ENCODE assay signal across 24 cellular contexts in genomic region chr1:31809698-31810097, GRCh38. TPM values are rescaled to one million over a fixed set of nuclear protein-coding genes. Genes with fewer than 3 reads are reported as not detected.
"Had no signal": no experiment of that assay in that cellular context is flagged by ENCODE, and none has a peak within 500 bp of the region (broad histone marks: within the 10 kb centered on the region; RNA-seq: fewer than 3 reads in every experiment).

No MANE protein-coding gene starts in this region.

- H3K27ac ChIP-seq: adrenal gland, ascending aorta, coronary artery, heart right ventricle, sigmoid colon, SJSA1, upper lobe of left lung had no signal

- H3K27ac Mint-ChIP-seq: activated B cell treated with CpG ODN at 0.5 μM for 24 hours; activated CD4-positive, alpha-beta T cell treated with anti-CD3 and anti-CD28 coated beads for 36 hours; activated naive CD8-positive, alpha-beta T cell; nephron; stimulated activated naive B cell treated with anti-CD40 and anti-IgM and Interleukin-4, amounts not matched to agents 10 μg/mL and 1 μg/mL and 100 μg/mL, for 72 hours; T-helper 1 cell treated with Interleukin-12 subunit alpha and Interleukin-12 subunit beta and Interleukin-4 antibody, amounts not matched to agents 30 μg/mL and 1 μg/mL, for 36 hours had no signal

- H3K4me3 ChIP-seq: adrenal gland, ascending aorta, coronary artery, heart right ventricle, sigmoid colon, SJSA1, smooth muscle cell, upper lobe of left lung had no signal

- H3K9me3 ChIP-seq: adrenal gland, ascending aorta, heart right ventricle, sigmoid colon, SJSA1, upper lobe of left lung had no signal

- H3K27me3 Mint-ChIP-seq: activated CD4-positive, alpha-beta T cell treated with anti-CD3 and anti-CD28 coated beads for 36 hours; activated naive CD8-positive, alpha-beta T cell; stimulated activated naive B cell treated with anti-CD40 and anti-IgM and Interleukin-4, amounts not matched to agents 10 μg/mL and 1 μg/mL and 100 μg/mL, for 72 hours had no signal

- H3K9me3 Mint-ChIP-seq: activated B cell treated with CpG ODN at 0.5 μM for 24 hours; nephron; stimulated activated naive B cell treated with anti-CD40 and anti-IgM and Interleukin-4, amounts not matched to agents 10 μg/mL and 1 μg/mL and 100 μg/mL, for 72 hours; T-helper 1 cell treated with Interleukin-12 subunit alpha and Interleukin-12 subunit beta and Interleukin-4 antibody, amounts not matched to agents 30 μg/mL and 1 μg/mL, for 36 hours had no signal

- H3K4me1 ChIP-seq: adrenal gland, ascending aorta, heart right ventricle, sigmoid colon, SJSA1, upper lobe of left lung had no signal

- H3K4me2 ChIP-seq: smooth muscle cell had no signal

- H3K27me3 ChIP-seq: adrenal gland, ascending aorta, heart right ventricle, sigmoid colon, SJSA1, upper lobe of left lung had no signal

- H3K36me3 ChIP-seq: adrenal gland, ascending aorta, heart right ventricle, sigmoid colon, SJSA1, upper lobe of left lung had no signal

- ATAC-seq: activated CD4-positive, alpha-beta T cell treated with anti-CD3 and anti-CD28 coated beads for 36 hours; heart right ventricle; left ventricle myocardium superior; stimulated activated naive B cell treated with anti-CD40 and anti-IgM and Interleukin-4, amounts not matched to agents 10 μg/mL and 1 μg/mL and 100 μg/mL, for 72 hours had no signal

- H3K4me3 Mint-ChIP-seq: activated B cell treated with CpG ODN at 0.5 μM for 24 hours; activated CD4-positive, alpha-beta T cell treated with anti-CD3 and anti-CD28 coated beads for 36 hours; activated naive CD8-positive, alpha-beta T cell; nephron; stimulated activated naive B cell treated with anti-CD40 and anti-IgM and Interleukin-4, amounts not matched to agents 10 μg/mL and 1 μg/mL and 100 μg/mL, for 72 hours; T-helper 1 cell treated with Interleukin-12 subunit alpha and Interleukin-12 subunit beta and Interleukin-4 antibody, amounts not matched to agents 30 μg/mL and 1 μg/mL, for 36 hours had no signal

- H3K36me3 Mint-ChIP-seq: activated naive CD8-positive, alpha-beta T cell; stimulated activated naive B cell treated with anti-CD40 and anti-IgM and Interleukin-4, amounts not matched to agents 10 μg/mL and 1 μg/mL and 100 μg/mL, for 72 hours had no signal

- DNase-seq: activated B cell treated with CpG ODN at 0.5 μM for 24 hours; activated CD4-positive, alpha-beta T cell treated with anti-CD3 and anti-CD28 coated beads for 36 hours; activated CD4-positive, alpha-beta T cell treated with anti-CD3 and anti-CD28 coated beads, Interleukin-2, amount 50 U/mL, for 4 hours; activated gamma-delta T cell treated with Interleukin-2 at 50 U/mL for 16 hours; activated T-cell treated with anti-CD3 and anti-CD28 coated beads for 4 hours; effector CD4-positive, alpha-beta T cell; erythroblast; foreskin fibroblast; heart right ventricle; left ventricle myocardium superior; nucleus accumbens; sigmoid colon; stimulated activated CD4-positive, alpha-beta T cell treated with anti-CD3 and anti-CD28 coated beads, Interleukin-2, amount 100 ng/mL, for 48 hours; stimulated activated naive B cell treated with anti-CD40 and anti-IgM and Interleukin-4, amounts not matched to agents 10 μg/mL and 1 μg/mL and 100 μg/mL, for 72 hours; T1000; upper lobe of left lung had no signal

- H3K4me1 Mint-ChIP-seq: activated B cell treated with CpG ODN at 0.5 μM for 24 hours, nephron had no signal

RNA-seq across cellular contexts. Expression of gene SPOCD1, which starts 6.1 kb away (rescaled TPM):
- total RNA-seq: activated B cell treated with CpG ODN at 0.5 μM for 24 hours, left ventricle myocardium superior had no signal
